In the genomic region with DNA sequence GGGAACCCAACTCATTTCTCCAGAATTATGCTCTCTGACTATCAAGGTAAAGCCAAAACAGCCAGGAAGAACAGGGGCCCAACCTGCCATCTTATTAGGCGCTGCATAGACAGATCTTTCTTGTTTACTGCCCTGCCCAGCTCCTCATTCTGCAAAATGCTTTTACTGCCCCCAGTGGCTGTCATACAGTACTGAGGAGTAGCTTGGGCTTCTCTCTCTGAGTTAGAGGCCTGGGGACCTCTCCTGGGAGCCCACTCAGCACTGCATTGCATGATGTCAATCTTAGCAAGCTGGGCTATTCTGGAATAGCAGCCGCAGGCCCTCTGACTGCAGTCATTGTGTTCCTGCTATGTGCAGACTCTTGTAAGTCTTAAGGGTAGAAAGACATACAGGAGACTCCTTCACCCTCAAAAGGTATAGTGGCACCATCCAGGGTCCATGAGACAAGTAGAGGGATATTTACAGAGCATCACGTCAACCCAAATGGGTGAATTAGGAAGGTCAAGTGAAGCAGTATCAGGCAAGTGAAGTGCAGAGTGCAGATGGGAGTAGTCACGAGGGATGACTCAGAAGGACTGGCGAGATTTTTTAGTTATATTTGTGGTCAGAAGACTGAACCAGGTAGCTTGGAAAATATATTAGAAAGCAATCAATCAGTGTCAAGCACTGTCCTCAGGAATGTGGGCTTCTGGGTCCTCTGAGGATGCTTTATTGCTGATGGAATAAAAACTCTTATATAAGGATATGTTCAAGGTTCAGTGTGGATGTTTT, we compare ENCODE assay signal across 11 cellular contexts.
A peak's percentile ranks its signal among the peaks of the same experiment; 100 is the strongest.
DNase-seq lines count a peak whose midpoint lies in the region; ATAC-seq, FAIRE-seq and TF ChIP-seq lines count a peak whose summit lies in the region.
"Had no signal": no experiment of that assay in that cellular context is flagged by ENCODE, and none has a peak within 500 bp of the region (broad histone marks: within the 10 kb centered on the region; RNA-seq: fewer than 3 reads in every experiment).

No MANE protein-coding gene starts in this region.

- H3K27ac ChIP-seq in mammary epithelial cell (ENCODE audit: insufficient read depth, low read depth, low read length), result no peak overlapping the region
- no peak overlapping the region for H3K27ac ChIP-seq in smooth muscle cell (ENCODE audit: low read depth)
- H3K27ac ChIP-seq in small intestine (ENCODE audit: low read depth in 1 of 2, low read length in 1 of 2), result no peak overlapping the region
- H3K27ac ChIP-seq: BLaER1 treated with 17β-estradiol and CSF1 and Interleukin-3, amounts not matched to agents 10 nM and 100 nM; stomach had no signal

- H3K4me2 ChIP-seq in mammary epithelial cell (ENCODE audit: insufficient read depth, low read depth, low read length) (no peak overlapping the region), smooth muscle cell (no peak overlapping the region)
- H3K4me2 ChIP-seq: BLaER1 treated with 17β-estradiol and CSF1 and Interleukin-3, amounts not matched to agents 10 nM and 100 nM had no signal

- H3K4me1 ChIP-seq in mammary epithelial cell (ENCODE audit: insufficient read depth, low read length) (peaks cover 23% of the 10 kb centered on the region), smooth muscle cell (ENCODE audit: low read depth) (no peaks in the 10 kb centered on the region), small intestine (ENCODE audit: control insufficient read depth in 2 of 2, insufficient read depth in 1 of 2, low read depth in 1 of 2, low read length in 1 of 2) (no peaks in the 10 kb centered on the region)
- H3K4me1 ChIP-seq: BLaER1 treated with 17β-estradiol and CSF1 and Interleukin-3, amounts not matched to agents 10 nM and 100 nM; stomach had no signal

- H3K27me3 ChIP-seq in mammary epithelial cell (ENCODE audit: insufficient read depth, low read length) (no peaks in the 10 kb centered on the region), smooth muscle cell (ENCODE audit: low read depth) (no peaks in the 10 kb centered on the region), small intestine (ENCODE audit: control insufficient read depth in 2 of 2, insufficient read depth in 2 of 2, low read length in 2 of 2) (no peaks in the 10 kb centered on the region)
- H3K27me3 ChIP-seq: BLaER1 treated with 17β-estradiol and CSF1 and Interleukin-3, amounts not matched to agents 10 nM and 100 nM; stomach had no signal

- peak; percentile 25 for DNase-seq in activated CD4-positive, alpha-beta T cell treated with anti-CD3 and anti-CD28 coated beads for 36 hours
- no peak for DNase-seq in activated CD4-positive, alpha-beta T cell treated with anti-CD3 and anti-CD28 coated beads, Interleukin-2, amount 50 U/mL, for 1 hour
- DNase-seq in mammary epithelial cell (peak; percentile 77), smooth muscle cell (lab: John Stamatoyannopoulos, UW; ENCODE audit: unreplicated experiment) (no peak), small intestine (no peak), midbrain (lab: John Stamatoyannopoulos, UW) (no peak)
- no peak for DNase-seq in activated T-helper 1 cell treated with anti-CD3 and anti-CD28 coated beads, Interleukin-12 subunit alpha, Interleukin-12 subunit beta, Interleukin-2, Interleukin-4 antibody, amounts not matched to agents 30 ng/mL and 10 ng/mL and 1 ng/mL, durations not matched to agents 14 hours and 24 hours and 36 hours (ENCODE audit: low spot score)
- DNase-seq: activated T-cell treated with anti-CD3 and anti-CD28 coated beads, Interleukin-2, amount 50 U/mL, for 4 hours; stomach had no signal

- no peak for TF ChIP-seq EP300 in Ishikawa (IDR thresholded peaks at IDR 0.05; ENCODE audit: borderline replicate concordance)

- H2AFZ ChIP-seq in mammary epithelial cell (ENCODE audit: low read depth, low read length) (no peak overlapping the region), smooth muscle cell (ENCODE audit: low read depth) (no peak overlapping the region)

- H3K9me3 ChIP-seq in mammary epithelial cell (replicated peaks; ENCODE audit: insufficient read depth, low read length) (no peaks in the 10 kb centered on the region), smooth muscle cell (replicated peaks; ENCODE audit: low read depth) (no peaks in the 10 kb centered on the region), small intestine (ENCODE audit: control insufficient read depth, low read depth) (no peaks in the 10 kb centered on the region)
- H3K9me3 ChIP-seq: BLaER1 treated with 17β-estradiol and CSF1 and Interleukin-3, amounts not matched to agents 10 nM and 100 nM; stomach had no signal

- H3K79me2 ChIP-seq in mammary epithelial cell (ENCODE audit: insufficient read depth, low read length), result no peaks in the 10 kb centered on the region
- H3K79me2 ChIP-seq in smooth muscle cell (ENCODE audit: low read depth), result no peaks in the 10 kb centered on the region

- no peak overlapping the region for H3K4me3 ChIP-seq in mammary epithelial cell (replicated peaks in 1 of 3; ENCODE audit: insufficient read depth in 1 of 3, low read depth in 2 of 3, low read length in 3 of 3)
- H3K4me3 ChIP-seq in smooth muscle cell, result no peak overlapping the region
- H3K4me3 ChIP-seq in small intestine (ENCODE audit: low read depth in 1 of 2, low read length in 2 of 2), result no peak overlapping the region
- H3K4me3 ChIP-seq: BLaER1 treated with 17β-estradiol and CSF1 and Interleukin-3, amounts not matched to agents 10 nM and 100 nM; stomach had no signal

- H3K4me1 Mint-ChIP-seq in activated CD4-positive, alpha-beta T cell treated with anti-CD3 and anti-CD28 coated beads for 36 hours, result no peaks in the 10 kb centered on the region
- no peaks in the 10 kb centered on the region for H3K4me1 Mint-ChIP-seq in activated T-helper 1 cell treated with anti-CD3 and anti-CD28 coated beads, Interleukin-12 subunit alpha, Interleukin-12 subunit beta, Interleukin-2, Interleukin-4 antibody, amounts not matched to agents 30 ng/mL and 10 ng/mL and 1 ng/mL, durations not matched to agents 14 hours and 24 hours and 36 hours (ENCODE audit: low read depth)

- 45% methylated on average over 5 of the region's 5 CpGs for WGBS in mammary epithelial cell (ENCODE audit: low coverage, missing lambda C conversion rate)
- WGBS in smooth muscle cell (ENCODE audit: low lambda C conversion rate), result 83% methylated on average over 5 of the region's 5 CpGs
- WGBS in small intestine, 3 donors, result 62 to 78% (median 77%) methylated on average over 5 of the region's 5 CpGs

- peak; percentile 61 for ATAC-seq in activated CD4-positive, alpha-beta T cell treated with anti-CD3 and anti-CD28 coated beads for 36 hours

- H3K9me3 Mint-ChIP-seq in activated CD4-positive, alpha-beta T cell treated with anti-CD3 and anti-CD28 coated beads for 36 hours (ENCODE audit: low read depth), result no peaks in the 10 kb centered on the region
- no peaks in the 10 kb centered on the region for H3K9me3 Mint-ChIP-seq in activated T-helper 1 cell treated with anti-CD3 and anti-CD28 coated beads, Interleukin-12 subunit alpha, Interleukin-12 subunit beta, Interleukin-2, Interleukin-4 antibody, amounts not matched to agents 30 ng/mL and 10 ng/mL and 1 ng/mL, durations not matched to agents 14 hours and 24 hours and 36 hours
- H3K9me3 Mint-ChIP-seq: activated T-cell treated with anti-CD3 and anti-CD28 coated beads, Interleukin-2, amount 50 U/mL, for 4 hours had no signal

- no peak overlapping the region for H3K27ac Mint-ChIP-seq in activated CD4-positive, alpha-beta T cell treated with anti-CD3 and anti-CD28 coated beads for 36 hours
- H3K27ac Mint-ChIP-seq in activated T-helper 1 cell treated with anti-CD3 and anti-CD28 coated beads, Interleukin-12 subunit alpha, Interleukin-12 subunit beta, Interleukin-2, Interleukin-4 antibody, amounts not matched to agents 30 ng/mL and 10 ng/mL and 1 ng/mL, durations not matched to agents 14 hours and 24 hours and 36 hours, result no peak overlapping the region

- no TSS peak for BruUV-seq in mammary epithelial cell (replicated peaks; lab: Mats Ljungman, UMichigan)

- in situ Hi-C loops in mammary epithelial cell (cut with MboI; ENCODE audit: low sequenced_read_pairs in 2 of 2), result no loop called here

- no peak for FAIRE-seq in small intestine (lab: Jason Lieb, UNC)

- no peaks in the 10 kb centered on the region for H4K20me1 ChIP-seq in mammary epithelial cell (ENCODE audit: insufficient read depth, low read length)
- H4K20me1 ChIP-seq in smooth muscle cell (ENCODE audit: low read depth), result no peaks in the 10 kb centered on the region
- H4K20me1 ChIP-seq: BLaER1 treated with 17β-estradiol and CSF1 and Interleukin-3, amounts not matched to agents 10 nM and 100 nM had no signal

- dilution Hi-C loops in mammary epithelial cell (cut with HindIII; ENCODE audit: low sequenced_read_pairs), result no loop called here

- H3K27me3 Mint-ChIP-seq in activated CD4-positive, alpha-beta T cell treated with anti-CD3 and anti-CD28 coated beads for 36 hours, result peaks cover 10% of the 10 kb centered on the region
- H3K27me3 Mint-ChIP-seq in activated T-helper 1 cell treated with anti-CD3 and anti-CD28 coated beads, Interleukin-12 subunit alpha, Interleukin-12 subunit beta, Interleukin-2, Interleukin-4 antibody, amounts not matched to agents 30 ng/mL and 10 ng/mL and 1 ng/mL, durations not matched to agents 14 hours and 24 hours and 36 hours (ENCODE audit: insufficient read depth), result no peaks in the 10 kb centered on the region

- POLR2A ChIA-PET in activated CD4-positive, alpha-beta T cell treated with anti-CD3 and anti-CD28 coated beads for 36 hours (lab: Charles Lee), result no interaction called here

- CTCF ChIA-PET in activated CD4-positive, alpha-beta T cell treated with anti-CD3 and anti-CD28 coated beads for 36 hours (lab: Charles Lee), result interaction anchor here (1.1 to 2.2 kb wide), 4 partner anchors 9 to 297 kb away, joined by 4 to 9 read pairs (median 6); no protein-coding TSS in a partner anchor
- CTCF ChIA-PET in mammary epithelial cell (lab: Charles Lee; ENCODE audit: low non-redundant PET), result interaction anchor here (0.5 kb wide), 1 partner anchor 317 kb away, joined by 4 read pairs; no protein-coding TSS in a partner anchor

- H3F3A ChIP-seq in smooth muscle cell (ENCODE audit: low read depth), result no peaks in the 10 kb centered on the region

- H3K4me3 Mint-ChIP-seq in activated CD4-positive, alpha-beta T cell treated with anti-CD3 and anti-CD28 coated beads for 36 hours, result no peak overlapping the region
- no peak overlapping the region for H3K4me3 Mint-ChIP-seq in activated T-helper 1 cell treated with anti-CD3 and anti-CD28 coated beads, Interleukin-12 subunit alpha, Interleukin-12 subunit beta, Interleukin-2, Interleukin-4 antibody, amounts not matched to agents 30 ng/mL and 10 ng/mL and 1 ng/mL, durations not matched to agents 14 hours and 24 hours and 36 hours
- H3K4me3 Mint-ChIP-seq: activated T-cell treated with anti-CD3 and anti-CD28 coated beads, Interleukin-2, amount 50 U/mL, for 4 hours had no signal

- no peak overlapping the region for H3K9ac ChIP-seq in mammary epithelial cell (ENCODE audit: insufficient read depth, low read length)
- H3K9ac ChIP-seq in smooth muscle cell (ENCODE audit: low read depth), result no peak overlapping the region
- H3K9ac ChIP-seq: BLaER1 treated with 17β-estradiol and CSF1 and Interleukin-3, amounts not matched to agents 10 nM and 100 nM had no signal

- TF ChIP-seq RAD21 in Ishikawa (IDR thresholded peaks at IDR 0.05; ENCODE audit: low read depth), result peak; percentile 41; the same call in 1 of the 2 replicates

- H3K36me3 Mint-ChIP-seq in activated CD4-positive, alpha-beta T cell treated with anti-CD3 and anti-CD28 coated beads for 36 hours (ENCODE audit: low read depth), result no peaks in the 10 kb centered on the region
- H3K36me3 Mint-ChIP-seq in activated T-helper 1 cell treated with anti-CD3 and anti-CD28 coated beads, Interleukin-12 subunit alpha, Interleukin-12 subunit beta, Interleukin-2, Interleukin-4 antibody, amounts not matched to agents 30 ng/mL and 10 ng/mL and 1 ng/mL, durations not matched to agents 14 hours and 24 hours and 36 hours (ENCODE audit: low read depth), result no peaks in the 10 kb centered on the region

- intact Hi-C loops in activated CD4-positive, alpha-beta T cell treated with anti-CD3 and anti-CD28 coated beads for 36 hours (cut with DNase I, micrococcal nuclease), result loop anchor here in 1 of 2 experiments (2.0 kb wide), 1 partner anchor 292 kb away; no protein-coding TSS in a partner anchor
- intact Hi-C loops in mammary epithelial cell (cut with micrococcal nuclease), result no loop called here
- intact Hi-C loops in activated T-helper 1 cell treated with anti-CD3 and anti-CD28 coated beads, Interleukin-12 subunit alpha, Interleukin-12 subunit beta, Interleukin-2, Interleukin-4 antibody, amounts not matched to agents 30 ng/mL and 10 ng/mL and 1 ng/mL, durations not matched to agents 14 hours and 24 hours and 36 hours (cut with micrococcal nuclease), result no loop called here

- peak; percentile 53 to 55 for TF ChIP-seq CTCF in mammary epithelial cell (conservative IDR thresholded peaks at IDR 0.05 in 1 of 2, IDR thresholded peaks at IDR 0.05 in 1 of 2; ENCODE audit: extremely low read depth in 1 of 2, insufficient read depth in 1 of 2, low read depth in 1 of 2, low read length in 2 of 2)
- TF ChIP-seq CTCF in smooth muscle cell (IDR thresholded peaks at IDR 0.05; ENCODE audit: borderline replicate concordance, insufficient read depth, poor library complexity, severe bottlenecking), result peak; percentile 29

- H3K36me3 ChIP-seq in mammary epithelial cell (ENCODE audit: insufficient read depth, low read length), result no peaks in the 10 kb centered on the region
- H3K36me3 ChIP-seq in smooth muscle cell (ENCODE audit: low read depth), result no peaks in the 10 kb centered on the region
- no peaks in the 10 kb centered on the region for H3K36me3 ChIP-seq in small intestine (ENCODE audit: control insufficient read depth in 2 of 2, insufficient read depth in 2 of 2, low read length in 2 of 2)
- H3K36me3 ChIP-seq: BLaER1 treated with 17β-estradiol and CSF1 and Interleukin-3, amounts not matched to agents 10 nM and 100 nM; stomach had no signal

Comparison
In these comparisons a context has a peak if more than half of its experiments do, and no peak if none do; other contexts are left out.
1. DNase-seq: peak in activated CD4-positive, alpha-beta T cell treated with anti-CD3 and anti-CD28 coated beads for 36 hours (single experiment) and mammary epithelial cell (single experiment); none in activated CD4-positive, alpha-beta T cell treated with anti-CD3 and anti-CD28 coated beads, Interleukin-2, amount 50 U/mL, for 1 hour (single experiment), smooth muscle cell (single experiment), small intestine (single experiment), midbrain (single experiment) and activated T-helper 1 cell treated with anti-CD3 and anti-CD28 coated beads, Interleukin-12 subunit alpha, Interleukin-12 subunit beta, Interleukin-2, Interleukin-4 antibody, amounts not matched to agents 30 ng/mL and 10 ng/mL and 1 ng/mL, durations not matched to agents 14 hours and 24 hours and 36 hours (single experiment).